In genomic region chr1:16026723-16027484, GRCh38 we compare ENCODE assay signal across 8 cellular contexts. TPM values are rescaled to one million over a fixed set of nuclear protein-coding genes. Genes with fewer than 3 reads are reported as not detected.
A peak's percentile ranks its signal among the peaks of the same experiment; 100 is the strongest.
DNase-seq lines count a peak whose midpoint lies in the region; ATAC-seq, FAIRE-seq and TF ChIP-seq lines count a peak whose summit lies in the region.

No MANE protein-coding gene starts in this region.

- H3K9me3 ChIP-seq in AG04450 (ENCODE audit: control insufficient read depth, insufficient read depth, low read length), result no peaks in the 10 kb centered on the region

- H3K27me3 ChIP-seq in AG04450 (ENCODE audit: control insufficient read depth, insufficient read depth, low read length), result peaks cover 5% of the 10 kb centered on the region

- TF ChIP-seq CTCF in AG04450 (IDR thresholded peaks at IDR 0.05; ENCODE audit: low read depth, low read length), result no peak
- TF ChIP-seq CTCF in NB4 (IDR thresholded peaks at IDR 0.05; ENCODE audit: low read depth, low read length), result no peak

- no peak overlapping the region for H3K27ac ChIP-seq in AG04450 (ENCODE audit: low read depth, low read length)

- peaks cover 0 to 6% (median 4%) of the 10 kb centered on the region in 4 donors for H3K4me1 Mint-ChIP-seq in naive thymus-derived CD8-positive, alpha-beta T cell

- H3K27me3 Mint-ChIP-seq in naive thymus-derived CD8-positive, alpha-beta T cell, result peaks cover 5 to 38% (median 29%) of the 10 kb centered on the region in 5 donors

- no peak for FAIRE-seq in urothelium cell line (lab: Jason Lieb, UNC)

- POLR2A ChIA-PET in AG04450 (lab: Yijun Ruan, JAX), result no interaction called here
- POLR2A ChIA-PET in naive thymus-derived CD8-positive, alpha-beta T cell (lab: Charles Lee), result no interaction called here

- CTCF ChIA-PET in AG04450 (lab: Charles Lee), result interaction anchor here (0.6 to 0.7 kb wide), 2 partner anchors 16 to 219 kb away, joined by 3 read pairs; partner anchors contain the start of gene UQCRHL

- H3K4me3 ChIP-seq in AG04450 (ENCODE audit: low read depth, low read length), result peak overlapping the region; percentile 41
- H3K4me3 ChIP-seq in NB4 (ENCODE audit: low read depth, low read length), result no peak overlapping the region

- peak; percentile 63 to 84 for ATAC-seq in naive thymus-derived CD8-positive, alpha-beta T cell
- ATAC-seq in HG03469 (IDR thresholded peaks at IDR 0.05; ENCODE audit: unreplicated experiment), result no peak
- no peak for ATAC-seq in HG03175 (IDR thresholded peaks at IDR 0.05; ENCODE audit: unreplicated experiment)

- H3K36me3 Mint-ChIP-seq in naive thymus-derived CD8-positive, alpha-beta T cell, result no peaks in the 10 kb centered on the region

- no peaks in the 10 kb centered on the region for H3K9me3 Mint-ChIP-seq in naive thymus-derived CD8-positive, alpha-beta T cell

- no peak for TF ChIP-seq POLR2A in NB4 (IDR thresholded peaks at IDR 0.05; ENCODE audit: extremely low read depth, insufficient read length)

- no peak overlapping the region for H3K27ac Mint-ChIP-seq in naive thymus-derived CD8-positive, alpha-beta T cell

- peak overlapping the region in 6 of 10 donors; percentile 14 to 64 (median 56) for H3K4me3 Mint-ChIP-seq in naive thymus-derived CD8-positive, alpha-beta T cell

- no peak for DNase-seq in AG04450 (ENCODE audit: low read depth, low spot score)
- peak; percentile 38 for DNase-seq in NB4 (ENCODE audit: low read depth)
- DNase-seq in astrocyte of the hippocampus (ENCODE audit: low read depth, low spot score), result peak; percentile 38
- DNase-seq in naive thymus-derived CD8-positive, alpha-beta T cell, result peak in 8 of 10 donors; percentile 16 to 58 (median 37)
- no peak for DNase-seq in urothelium cell line (ENCODE audit: low spot score)
- DNase-seq in NCI-H187 treated with DMSO at 0.1 percent for 48 hours (lab: John Stamatoyannopoulos, UW), result no peak

RNA-seq across cellular contexts. Expression of gene CLCNKA, which starts 5.1 kb away (rescaled TPM):
- not detected in 2 replicates for polyA plus RNA-seq in AG04450 (2011; rRNA removed)
- polyA minus RNA-seq in AG04450 (2011; rRNA and poly(A)+ RNA removed), result 0.17 TPM in 1 of 2 replicates, not detected in the other
- total RNA-seq in naive thymus-derived CD8-positive, alpha-beta T cell, result not detected
- polyA plus RNA-seq in naive thymus-derived CD8-positive, alpha-beta T cell, result not detected

RNA-seq across cellular contexts. Expression of gene HSPB7, which starts 9.1 kb away (rescaled TPM):
- 3.5 and 5.5 TPM in 2 replicates for polyA plus RNA-seq in AG04450 (2011; rRNA removed)
- 3.0 and 4.3 TPM in 2 replicates for polyA minus RNA-seq in AG04450 (2011; rRNA and poly(A)+ RNA removed)
- not detected for total RNA-seq in naive thymus-derived CD8-positive, alpha-beta T cell
- polyA plus RNA-seq in naive thymus-derived CD8-positive, alpha-beta T cell, result not detected

RNA-seq across cellular contexts. Expression of gene CLCNKB, which starts 16.7 kb away (rescaled TPM):
- polyA plus RNA-seq in AG04450 (2011; rRNA removed), result 0.17 and 0.21 TPM in 2 replicates
- polyA minus RNA-seq in AG04450 (2011; rRNA and poly(A)+ RNA removed), result not detected in 2 replicates
- total RNA-seq in naive thymus-derived CD8-positive, alpha-beta T cell, result not detected
- not detected for polyA plus RNA-seq in naive thymus-derived CD8-positive, alpha-beta T cell

RNA-seq across cellular contexts. Expression of gene SRARP, which starts 22.9 kb away (rescaled TPM):
- polyA plus RNA-seq in AG04450 (2011; rRNA removed), result not detected in 2 replicates
- not detected in 2 replicates for polyA minus RNA-seq in AG04450 (2011; rRNA and poly(A)+ RNA removed)
- total RNA-seq in naive thymus-derived CD8-positive, alpha-beta T cell, result not detected
- not detected for polyA plus RNA-seq in naive thymus-derived CD8-positive, alpha-beta T cell

RNA-seq across cellular contexts. Expression of gene FAM131C, which starts 46.5 kb away (rescaled TPM):
- 0.20 and 0.32 TPM in 2 replicates for polyA plus RNA-seq in AG04450 (2011; rRNA removed)
- 0.22 and 0.64 TPM in 2 replicates for polyA minus RNA-seq in AG04450 (2011; rRNA and poly(A)+ RNA removed)
- not detected for total RNA-seq in naive thymus-derived CD8-positive, alpha-beta T cell
- not detected for polyA plus RNA-seq in naive thymus-derived CD8-positive, alpha-beta T cell

Comparison
In these comparisons a context has a peak if more than half of its experiments do, and no peak if none do; other contexts are left out.
1. DNase-seq: peak in NB4 (single experiment), astrocyte of the hippocampus (single experiment) and naive thymus-derived CD8-positive, alpha-beta T cell (8 of 10); none in AG04450 (single experiment), urothelium cell line (single experiment) and NCI-H187 treated with DMSO at 0.1 percent for 48 hours (single experiment).
2. ATAC-seq: peak in naive thymus-derived CD8-positive, alpha-beta T cell (2 of 2); none in HG03469 (single experiment) and HG03175 (single experiment).